Comparison of ENCODE assay signal across 15 cellular contexts in genomic region chr14:68695871-68696665, GRCh38.
DNase-seq lines count a peak whose midpoint lies in the region; ATAC-seq, FAIRE-seq and TF ChIP-seq lines count a peak whose summit lies in the region.
"Had no signal": no experiment of that assay in that cellular context is flagged by ENCODE, and none has a peak within 500 bp of the region (broad histone marks: within the 10 kb centered on the region; RNA-seq: fewer than 3 reads in every experiment).

No MANE protein-coding gene starts in this region.

- H3K27me3 ChIP-seq in ascending aorta (no peaks in the 10 kb centered on the region), keratinocyte (ENCODE audit: control insufficient read depth, extremely low read depth, insufficient read depth, low read length) (no peaks in the 10 kb centered on the region), suprapubic skin (no peaks in the 10 kb centered on the region)
- H3K27me3 ChIP-seq: adrenal gland, spleen, transverse colon had no signal

- H3K4me1 Mint-ChIP-seq in activated T-cell treated with anti-CD3 and anti-CD28 coated beads, Interleukin-2, amount 50 U/mL, for 24 hours (ENCODE audit: low read depth) = peaks cover 27% of the 10 kb centered on the region

- H3K27ac ChIP-seq in ascending aorta (peak overlapping the region; percentile 73 to 85), keratinocyte (ENCODE audit: control insufficient read depth, insufficient read depth, low read length) (peak overlapping the region; percentile 98), suprapubic skin (peak overlapping the region; percentile 22)

- no peaks in the 10 kb centered on the region for H3K9me3 Mint-ChIP-seq in activated T-cell treated with anti-CD3 and anti-CD28 coated beads, Interleukin-2, amount 50 U/mL, for 24 hours

- H2AFZ ChIP-seq in keratinocyte (ENCODE audit: control insufficient read depth, low read length) = no peak overlapping the region

- no peak for TF ChIP-seq CTCF in ascending aorta (IDR thresholded peaks at IDR 0.05)
- no peak for TF ChIP-seq CTCF in keratinocyte (optimal IDR thresholded peaks at IDR 0.05 in 1 of 3, IDR thresholded peaks at IDR 0.05 in 1 of 3, conservative IDR thresholded peaks at IDR 0.05 in 1 of 3; ENCODE audit: extremely low read depth in 1 of 3, insufficient read depth in 2 of 3, low read length in 3 of 3)
- TF ChIP-seq CTCF in suprapubic skin (IDR thresholded peaks at IDR 0.05) = no peak

- H3K27ac Mint-ChIP-seq in activated T-cell treated with anti-CD3 and anti-CD28 coated beads, Interleukin-2, amount 50 U/mL, for 24 hours = peak overlapping the region; percentile 40

- H3K4me2 ChIP-seq in keratinocyte (ENCODE audit: control insufficient read depth, extremely low read depth, insufficient read depth, low read depth, low read length) = peak overlapping the region; percentile 38

- no peak for ATAC-seq in HG02623 (IDR thresholded peaks at IDR 0.05; ENCODE audit: unreplicated experiment)

- TF ChIP-seq POLR2A in suprapubic skin (IDR thresholded peaks at IDR 0.05) = no peak

- 89% methylated on average over 5 of the region's 5 CpGs for WGBS in suprapubic skin

- no peaks in the 10 kb centered on the region for H3K36me3 ChIP-seq in ascending aorta
- no peaks in the 10 kb centered on the region for H3K36me3 ChIP-seq in keratinocyte (ENCODE audit: control insufficient read depth in 2 of 2, extremely low read depth in 1 of 2, insufficient read depth in 2 of 2, low read length in 2 of 2)
- H3K36me3 ChIP-seq in suprapubic skin = no peaks in the 10 kb centered on the region
- H3K36me3 ChIP-seq: adrenal gland, spleen, transverse colon had no signal

- peak overlapping the region; percentile 61 for H3K9ac ChIP-seq in keratinocyte (ENCODE audit: control insufficient read depth, extremely low read depth, insufficient read depth, low read length)

- FAIRE-seq in keratinocyte (lab: Jason Lieb, UNC) = no peak
- FAIRE-seq: A204.1, D721Med had no signal

- H3K9me3 ChIP-seq in ascending aorta = no peaks in the 10 kb centered on the region
- H3K9me3 ChIP-seq in keratinocyte (ENCODE audit: control insufficient read depth, low read depth, low read length) = peaks cover 4% of the 10 kb centered on the region
- no peaks in the 10 kb centered on the region for H3K9me3 ChIP-seq in suprapubic skin
- H3K9me3 ChIP-seq: adrenal gland, transverse colon had no signal

- peaks cover 0 to 15% of the 10 kb centered on the region in 2 donors for H3K4me1 ChIP-seq in ascending aorta
- peaks cover 29% of the 10 kb centered on the region for H3K4me1 ChIP-seq in keratinocyte (ENCODE audit: control insufficient read depth, extremely low read depth, insufficient read depth, low read length)
- H3K4me1 ChIP-seq in suprapubic skin = peaks cover 41% of the 10 kb centered on the region

- dilution Hi-C loops in keratinocyte (cut with MboI; ENCODE audit: extremely low pct_ligation_motif_present, low sequenced_read_pairs) = no loop called here

- DNase-seq in activated T-cell treated with anti-CD3 and anti-CD28 coated beads, Interleukin-2, amount 50 U/mL, for 24 hours = no peak
- no peak for DNase-seq in activated T-cell treated with anti-CD3 and anti-CD28 coated beads, Interleukin-2, amount 50 U/mL, for 1 hour
- no peak for DNase-seq in ascending aorta (ENCODE audit: low spot score in 2 of 2)
- DNase-seq in keratinocyte (ENCODE audit: low read depth, low spot score) = no peak
- peak; percentile 26 to 31 for DNase-seq in suprapubic skin (ENCODE audit: low spot score in 2 of 2)
- no peak for DNase-seq in NCI-H526 treated with DMSO at 0.1 percent for 48 hours (lab: John Stamatoyannopoulos, UW)
- no peak for DNase-seq in cortex of kidney (lab: John Stamatoyannopoulos, UW)
- DNase-seq: NCI-H1105, nephron progenitor cell, spleen, transverse colon had no signal

- no peaks in the 10 kb centered on the region for H3K36me3 Mint-ChIP-seq in activated T-cell treated with anti-CD3 and anti-CD28 coated beads, Interleukin-2, amount 50 U/mL, for 24 hours (ENCODE audit: low read depth)

- H3K9me1 ChIP-seq in keratinocyte (ENCODE audit: control insufficient read depth, extremely low read depth, insufficient read depth, low read length) = no peaks in the 10 kb centered on the region

- no peaks in the 10 kb centered on the region for H4K20me1 ChIP-seq in keratinocyte (ENCODE audit: control insufficient read depth, extremely low read depth, insufficient read depth, low read length)

- no peak overlapping the region for H3K4me3 Mint-ChIP-seq in activated T-cell treated with anti-CD3 and anti-CD28 coated beads, Interleukin-2, amount 50 U/mL, for 24 hours
- H3K4me3 Mint-ChIP-seq: nephron progenitor cell had no signal

- intact Hi-C loops in ascending aorta (cut with DNase I) = loop anchor here (5.0 kb wide), 2 partner anchors 149 to 754 kb away; no protein-coding TSS in a partner anchor

- no peak for TF ChIP-seq EP300 in suprapubic skin (IDR thresholded peaks at IDR 0.05)

- H3K79me2 ChIP-seq in keratinocyte (ENCODE audit: control insufficient read depth, insufficient read depth, low read length) = no peaks in the 10 kb centered on the region

- H3K4me3 ChIP-seq in ascending aorta = no peak overlapping the region
- H3K4me3 ChIP-seq in keratinocyte (ENCODE audit: control insufficient read depth in 2 of 3, extremely low read depth in 1 of 3, insufficient read depth in 2 of 3, low read depth in 1 of 3, low read length in 3 of 3) = no peak overlapping the region
- no peak overlapping the region for H3K4me3 ChIP-seq in suprapubic skin
- H3K4me3 ChIP-seq: adrenal gland, spleen, transverse colon had no signal

- no peaks in the 10 kb centered on the region for H3K27me3 Mint-ChIP-seq in activated T-cell treated with anti-CD3 and anti-CD28 coated beads, Interleukin-2, amount 50 U/mL, for 24 hours

Comparison
In these comparisons a context has a peak if more than half of its experiments do, and no peak if none do; other contexts are left out.
1. DNase-seq: peak in suprapubic skin (2 of 2); none in activated T-cell treated with anti-CD3 and anti-CD28 coated beads, Interleukin-2, amount 50 U/mL, for 24 hours (single experiment), activated T-cell treated with anti-CD3 and anti-CD28 coated beads, Interleukin-2, amount 50 U/mL, for 1 hour (single experiment), ascending aorta (0 of 2), keratinocyte (single experiment), NCI-H526 treated with DMSO at 0.1 percent for 48 hours (single experiment) and cortex of kidney (single experiment).
2. H3K27ac ChIP-seq: peak in every context shown above with its lines; median percentile 98 in keratinocyte; 79 in ascending aorta; 22 in suprapubic skin.